ENCODE assay signal across 26 cellular contexts in the genomic region with DNA sequence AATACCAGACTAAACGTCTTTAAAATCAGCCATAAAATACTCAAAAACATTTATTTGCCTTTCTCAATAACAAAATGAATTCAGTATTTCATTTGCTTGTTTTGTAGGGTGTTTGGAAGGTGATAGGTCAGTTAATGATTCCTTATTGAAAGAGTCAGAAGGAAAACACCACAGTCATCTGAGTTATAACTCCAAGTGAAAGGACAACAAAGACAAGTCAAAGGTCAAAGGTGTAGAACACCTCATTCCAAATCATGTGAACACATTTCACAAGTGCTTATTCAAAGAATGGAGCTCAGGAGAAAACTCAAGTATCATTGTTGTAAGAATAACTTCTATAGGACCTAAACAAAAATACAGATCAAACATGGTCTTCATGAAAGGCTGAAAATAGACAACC.
A peak's percentile ranks its signal among the peaks of the same experiment; 100 is the strongest.
DNase-seq lines count a peak whose midpoint lies in the region; ATAC-seq, FAIRE-seq and TF ChIP-seq lines count a peak whose summit lies in the region.
"Had no signal": no experiment of that assay in that cellular context is flagged by ENCODE, and none has a peak within 500 bp of the region (broad histone marks: within the 10 kb centered on the region; RNA-seq: fewer than 3 reads in every experiment).

No MANE protein-coding gene starts in this region.

- no peak for TF ChIP-seq RAD21 in HepG2 (CRISPR knock-in tag; IDR thresholded peaks at IDR 0.05)

- CTCF ChIA-PET in HepG2 (lab: Yijun Ruan, JAX; ENCODE audit: low intra/inter-chr PET ratio, low total read pairs) = no interaction called here

- ATAC-seq in HepG2 (peak; percentile 53; the same call in 2 of the 3 replicates), esophagus mucosa (no peak), GM21390 (IDR thresholded peaks at IDR 0.05; ENCODE audit: unreplicated experiment) (no peak)
- ATAC-seq in stimulated activated memory B cell treated with anti-CD40 and anti-IgM and Interleukin-4, amounts not matched to agents 10 μg/mL and 1 μg/mL and 100 μg/mL, for 72 hours = no peak
- ATAC-seq: GM23338, HCT116 had no signal

- H4K20me1 ChIP-seq in HepG2 (ENCODE audit: insufficient read depth, low read length) = no peaks in the 10 kb centered on the region

- H3K4me3 ChIP-seq in epithelial cell of proximal tubule (ENCODE audit: low read depth, low read length) = no peak overlapping the region
- H3K4me3 ChIP-seq in HepG2 (replicated peaks in 1 of 3; ENCODE audit: insufficient read depth in 1 of 3, low read depth in 2 of 3, low read length in 3 of 3) = no peak overlapping the region
- H3K4me3 ChIP-seq: GM23338 had no signal

- no peak overlapping the region for H2AFZ ChIP-seq in HepG2 (ENCODE audit: low read length)
- H2AFZ ChIP-seq: GM23338 had no signal

- no peaks in the 10 kb centered on the region for H3K9me3 Mint-ChIP-seq in progenitor cell of endocrine pancreas (ENCODE audit: low read depth)
- no peaks in the 10 kb centered on the region for H3K9me3 Mint-ChIP-seq in stimulated activated memory B cell treated with anti-CD40 and anti-IgM and Interleukin-4, amounts not matched to agents 10 μg/mL and 1 μg/mL and 100 μg/mL, for 72 hours
- H3K9me3 Mint-ChIP-seq: GM23338 had no signal

- intact Hi-C loops in HepG2 (cut with micrococcal nuclease; ENCODE audit: unreplicated experiment) = no loop called here

- in situ Hi-C loops in HepG2 (cut with HindIII; ENCODE audit: extremely low pct_ligation_motif_present, low pct_unique_long_range_greater_than_20kb) = no loop called here

- no peak overlapping the region for H3K9ac ChIP-seq in HepG2 (ENCODE audit: insufficient read depth, low read depth, low read length)
- H3K9ac ChIP-seq: KMS-11 had no signal

- TF ChIP-seq CTCF in epithelial cell of proximal tubule (conservative IDR thresholded peaks at IDR 0.05; ENCODE audit: low read depth, low read length) (no peak), HepG2 (CRISPR knock-in tag; IDR thresholded peaks at IDR 0.05) (no peak), progenitor cell of endocrine pancreas (IDR thresholded peaks at IDR 0.05; ENCODE audit: unreplicated experiment) (no peak)

- FAIRE-seq in HepG2 (lab: Jason Lieb, UNC) (no peak), GM12891 (lab: Jason Lieb, UNC) (no peak)
- FAIRE-seq: A204.1, G401.6, GM19239, HTR-8/SVneo had no signal

- H3K4me2 ChIP-seq in HepG2 (ENCODE audit: low read depth, low read length) = no peak overlapping the region
- H3K4me2 ChIP-seq: GM23338, KMS-11 had no signal

- no peak overlapping the region for H3K4me3 Mint-ChIP-seq in progenitor cell of endocrine pancreas (ENCODE audit: low read depth)
- no peak overlapping the region for H3K4me3 Mint-ChIP-seq in stimulated activated memory B cell treated with anti-CD40 and anti-IgM and Interleukin-4, amounts not matched to agents 10 μg/mL and 1 μg/mL and 100 μg/mL, for 72 hours
- H3K4me3 Mint-ChIP-seq: CD4-positive, CD25-positive, alpha-beta regulatory T cell; CD8-positive, alpha-beta memory T cell; GM23338; HFFc6 had no signal

- peak overlapping the region; percentile 5 for H3K27ac Mint-ChIP-seq in progenitor cell of endocrine pancreas
- H3K27ac Mint-ChIP-seq in stimulated activated memory B cell treated with anti-CD40 and anti-IgM and Interleukin-4, amounts not matched to agents 10 μg/mL and 1 μg/mL and 100 μg/mL, for 72 hours = no peak overlapping the region
- H3K27ac Mint-ChIP-seq: CD4-positive, CD25-positive, alpha-beta regulatory T cell; CD8-positive, alpha-beta memory T cell; GM23338; HFFc6 had no signal

- DNase-seq in HuH-7 (ENCODE audit: low spot score) (peak; percentile 25), epithelial cell of proximal tubule (ENCODE audit: low read depth) (peak; percentile 25), HepG2 (ENCODE audit: low spot score) (no peak), progenitor cell of endocrine pancreas (ENCODE audit: low spot score, unreplicated experiment) (no peak), GM12891 (ENCODE audit: insufficient read length, low spot score) (no peak)
- DNase-seq: ACHN; BE2C; C1 segment of cervical spinal cord; CD4-positive, CD25-positive, alpha-beta regulatory T cell; CD8-positive, alpha-beta memory T cell; COR-L47; DMS153; DND-41; EL; H7; HFFc6 had no signal

- peaks cover 7% of the 10 kb centered on the region; the same call in 1 of the 2 replicates for H3K4me1 ChIP-seq in HepG2 (ENCODE audit: insufficient read depth, low read length)
- H3K4me1 ChIP-seq: BE2C had no signal

- BruUV-seq in HepG2 (replicated peaks; lab: Mats Ljungman, UMichigan) = no TSS peak

- POLR2A ChIA-PET in HepG2 (lab: Yijun Ruan, JAX) = no interaction called here

- no peaks in the 10 kb centered on the region for H3K9me3 ChIP-seq in HepG2 (ENCODE audit: low read length)
- H3K9me3 ChIP-seq: BE2C had no signal

- TF ChIP-seq EP300 in HepG2 (IDR thresholded peaks at IDR 0.05; ENCODE audit: low read depth in 2 of 2, low read length in 2 of 2) = no peak
- TF ChIP-seq EP300 in HepG2 (CRISPR knock-in tag; IDR thresholded peaks at IDR 0.05; ENCODE audit: borderline replicate concordance) = no peak

- H3K36me3 ChIP-seq in HepG2 (replicated peaks in 1 of 2; ENCODE audit: control insufficient read depth in 1 of 2, insufficient read depth in 2 of 2, low read length in 2 of 2) = no peaks in the 10 kb centered on the region
- H3K36me3 ChIP-seq: BE2C had no signal

- H3K27ac ChIP-seq in HepG2 (ENCODE audit: extremely low read length, insufficient read depth, low read length) = no peak overlapping the region
- H3K27ac ChIP-seq: KMS-11 had no signal

- no peak for TF ChIP-seq POLR2A in HepG2 (IDR thresholded peaks at IDR 0.05; ENCODE audit: insufficient read depth in 1 of 2, low read depth in 2 of 2, low read length in 2 of 2)
- TF ChIP-seq POLR2A in GM12891 (IDR thresholded peaks at IDR 0.05; ENCODE audit: low read depth, low read length) = no peak

- H3K27me3 Mint-ChIP-seq in progenitor cell of endocrine pancreas = peaks cover 46% of the 10 kb centered on the region
- H3K27me3 Mint-ChIP-seq in stimulated activated memory B cell treated with anti-CD40 and anti-IgM and Interleukin-4, amounts not matched to agents 10 μg/mL and 1 μg/mL and 100 μg/mL, for 72 hours = no peaks in the 10 kb centered on the region
- H3K27me3 Mint-ChIP-seq: CD4-positive, CD25-positive, alpha-beta regulatory T cell; CD8-positive, alpha-beta memory T cell had no signal

- H3K4me1 Mint-ChIP-seq in progenitor cell of endocrine pancreas (ENCODE audit: low read depth) = peaks cover 6% of the 10 kb centered on the region
- H3K4me1 Mint-ChIP-seq in stimulated activated memory B cell treated with anti-CD40 and anti-IgM and Interleukin-4, amounts not matched to agents 10 μg/mL and 1 μg/mL and 100 μg/mL, for 72 hours = no peaks in the 10 kb centered on the region
- H3K4me1 Mint-ChIP-seq: CD4-positive, CD25-positive, alpha-beta regulatory T cell; CD8-positive, alpha-beta memory T cell had no signal

- WGBS in HepG2 (ENCODE audit: low lambda C conversion rate) = 3% methylated on average over 1 of the region's 1 CpG

- H3K27me3 ChIP-seq in HepG2 (ENCODE audit: control insufficient read depth in 1 of 2, insufficient read depth in 2 of 2, low read length in 2 of 2) = no peaks in the 10 kb centered on the region
- H3K27me3 ChIP-seq: BE2C had no signal

- H3K79me2 ChIP-seq in HepG2 (ENCODE audit: insufficient read depth, low read length) = no peaks in the 10 kb centered on the region

- no peaks in the 10 kb centered on the region for H3K36me3 Mint-ChIP-seq in progenitor cell of endocrine pancreas (ENCODE audit: insufficient read depth)
- no peaks in the 10 kb centered on the region for H3K36me3 Mint-ChIP-seq in stimulated activated memory B cell treated with anti-CD40 and anti-IgM and Interleukin-4, amounts not matched to agents 10 μg/mL and 1 μg/mL and 100 μg/mL, for 72 hours
- H3K36me3 Mint-ChIP-seq: CD4-positive, CD25-positive, alpha-beta regulatory T cell; CD8-positive, alpha-beta memory T cell had no signal

TF ChIP-seq in HepG2, 621 proteins besides CTCF, POLR2A, EP300 and RAD21 (continues in another document):
- TF ChIP-seq ZBTB3 (CRISPR knock-in tag; IDR thresholded peaks at IDR 0.05; ENCODE audit: borderline replicate concordance, low read depth) (no peak), JDP2 (CRISPR knock-in tag; IDR thresholded peaks at IDR 0.05; ENCODE audit: borderline replicate concordance) (no peak), MAZ (IDR thresholded peaks at IDR 0.05; ENCODE audit: borderline replicate concordance, low read depth, low read length) (no peak), MAZ (CRISPR knock-in tag; IDR thresholded peaks at IDR 0.05; ENCODE audit: low read depth) (no peak), NR2F6 (IDR thresholded peaks at IDR 0.05) (peak; percentile 88), NR2F6 (CRISPR knock-in tag; IDR thresholded peaks at IDR 0.05) (peak; percentile 47; the same call in 1 of the 2 replicates)

TF ChIP-seq in GM12891, 5 proteins besides CTCF, POLR2A, EP300 and RAD21:
- TF ChIP-seq TAF1 (IDR thresholded peaks at IDR 0.05; ENCODE audit: low read depth, low read length) (no peak), POLR2AphosphoS5 (IDR thresholded peaks at IDR 0.05; ENCODE audit: low read depth, low read length) (no peak), SPI1 (IDR thresholded peaks at IDR 0.05; ENCODE audit: low read depth, low read length) (no peak), POU2F2 (IDR thresholded peaks at IDR 0.05; ENCODE audit: low read depth, low read length) (no peak), PAX5 (IDR thresholded peaks at IDR 0.05; ENCODE audit: insufficient read depth, low read length, severe bottlenecking) (no peak)

Comparison
In these comparisons a context has a peak if more than half of its experiments do, and no peak if none do; other contexts are left out.
1. DNase-seq: peak in HuH-7 (single experiment) and epithelial cell of proximal tubule (single experiment); none in HepG2 (single experiment), progenitor cell of endocrine pancreas (single experiment) and GM12891 (single experiment).